In the genomic region with DNA sequence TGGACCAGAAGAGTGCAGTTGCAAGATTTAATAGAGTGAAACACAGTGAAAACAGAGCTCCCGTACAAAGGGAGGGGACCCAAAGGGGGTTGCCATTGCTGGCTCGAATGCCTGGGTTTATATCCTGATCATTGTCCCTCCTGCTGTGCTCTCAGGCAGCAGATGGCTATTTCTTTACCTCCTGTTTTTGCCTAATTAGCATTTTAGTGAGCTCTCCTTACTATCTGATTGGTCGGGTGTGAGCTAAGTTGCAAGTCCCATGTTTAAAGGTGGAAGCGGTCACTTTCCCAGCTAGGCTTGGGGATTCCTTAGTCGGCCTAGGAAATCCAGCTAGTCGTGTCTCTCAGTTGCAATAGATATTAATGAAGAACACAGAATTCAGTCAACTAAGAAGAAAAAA, we compare ENCODE assay signal across 1 cellular context.
A peak's percentile ranks its signal among the peaks of the same experiment; 100 is the strongest.
TF ChIP-seq lines count a peak whose summit lies in the region.

No MANE protein-coding gene starts in this region.

TF ChIP-seq in K562, 482 proteins besides CTCF, POLR2A, EP300 and RAD21:
- TF ChIP-seq MAFG (tag; conservative IDR thresholded peaks at IDR 0.05) (peak; percentile 79), C11orf30 (IDR thresholded peaks at IDR 0.05; ENCODE audit: low read depth) (peak; percentile 74; the same call in 1 of the 2 replicates), ZNF316 (IDR thresholded peaks at IDR 0.05) (peak; percentile 83)
- TF ChIP-seq, protein P1, sequence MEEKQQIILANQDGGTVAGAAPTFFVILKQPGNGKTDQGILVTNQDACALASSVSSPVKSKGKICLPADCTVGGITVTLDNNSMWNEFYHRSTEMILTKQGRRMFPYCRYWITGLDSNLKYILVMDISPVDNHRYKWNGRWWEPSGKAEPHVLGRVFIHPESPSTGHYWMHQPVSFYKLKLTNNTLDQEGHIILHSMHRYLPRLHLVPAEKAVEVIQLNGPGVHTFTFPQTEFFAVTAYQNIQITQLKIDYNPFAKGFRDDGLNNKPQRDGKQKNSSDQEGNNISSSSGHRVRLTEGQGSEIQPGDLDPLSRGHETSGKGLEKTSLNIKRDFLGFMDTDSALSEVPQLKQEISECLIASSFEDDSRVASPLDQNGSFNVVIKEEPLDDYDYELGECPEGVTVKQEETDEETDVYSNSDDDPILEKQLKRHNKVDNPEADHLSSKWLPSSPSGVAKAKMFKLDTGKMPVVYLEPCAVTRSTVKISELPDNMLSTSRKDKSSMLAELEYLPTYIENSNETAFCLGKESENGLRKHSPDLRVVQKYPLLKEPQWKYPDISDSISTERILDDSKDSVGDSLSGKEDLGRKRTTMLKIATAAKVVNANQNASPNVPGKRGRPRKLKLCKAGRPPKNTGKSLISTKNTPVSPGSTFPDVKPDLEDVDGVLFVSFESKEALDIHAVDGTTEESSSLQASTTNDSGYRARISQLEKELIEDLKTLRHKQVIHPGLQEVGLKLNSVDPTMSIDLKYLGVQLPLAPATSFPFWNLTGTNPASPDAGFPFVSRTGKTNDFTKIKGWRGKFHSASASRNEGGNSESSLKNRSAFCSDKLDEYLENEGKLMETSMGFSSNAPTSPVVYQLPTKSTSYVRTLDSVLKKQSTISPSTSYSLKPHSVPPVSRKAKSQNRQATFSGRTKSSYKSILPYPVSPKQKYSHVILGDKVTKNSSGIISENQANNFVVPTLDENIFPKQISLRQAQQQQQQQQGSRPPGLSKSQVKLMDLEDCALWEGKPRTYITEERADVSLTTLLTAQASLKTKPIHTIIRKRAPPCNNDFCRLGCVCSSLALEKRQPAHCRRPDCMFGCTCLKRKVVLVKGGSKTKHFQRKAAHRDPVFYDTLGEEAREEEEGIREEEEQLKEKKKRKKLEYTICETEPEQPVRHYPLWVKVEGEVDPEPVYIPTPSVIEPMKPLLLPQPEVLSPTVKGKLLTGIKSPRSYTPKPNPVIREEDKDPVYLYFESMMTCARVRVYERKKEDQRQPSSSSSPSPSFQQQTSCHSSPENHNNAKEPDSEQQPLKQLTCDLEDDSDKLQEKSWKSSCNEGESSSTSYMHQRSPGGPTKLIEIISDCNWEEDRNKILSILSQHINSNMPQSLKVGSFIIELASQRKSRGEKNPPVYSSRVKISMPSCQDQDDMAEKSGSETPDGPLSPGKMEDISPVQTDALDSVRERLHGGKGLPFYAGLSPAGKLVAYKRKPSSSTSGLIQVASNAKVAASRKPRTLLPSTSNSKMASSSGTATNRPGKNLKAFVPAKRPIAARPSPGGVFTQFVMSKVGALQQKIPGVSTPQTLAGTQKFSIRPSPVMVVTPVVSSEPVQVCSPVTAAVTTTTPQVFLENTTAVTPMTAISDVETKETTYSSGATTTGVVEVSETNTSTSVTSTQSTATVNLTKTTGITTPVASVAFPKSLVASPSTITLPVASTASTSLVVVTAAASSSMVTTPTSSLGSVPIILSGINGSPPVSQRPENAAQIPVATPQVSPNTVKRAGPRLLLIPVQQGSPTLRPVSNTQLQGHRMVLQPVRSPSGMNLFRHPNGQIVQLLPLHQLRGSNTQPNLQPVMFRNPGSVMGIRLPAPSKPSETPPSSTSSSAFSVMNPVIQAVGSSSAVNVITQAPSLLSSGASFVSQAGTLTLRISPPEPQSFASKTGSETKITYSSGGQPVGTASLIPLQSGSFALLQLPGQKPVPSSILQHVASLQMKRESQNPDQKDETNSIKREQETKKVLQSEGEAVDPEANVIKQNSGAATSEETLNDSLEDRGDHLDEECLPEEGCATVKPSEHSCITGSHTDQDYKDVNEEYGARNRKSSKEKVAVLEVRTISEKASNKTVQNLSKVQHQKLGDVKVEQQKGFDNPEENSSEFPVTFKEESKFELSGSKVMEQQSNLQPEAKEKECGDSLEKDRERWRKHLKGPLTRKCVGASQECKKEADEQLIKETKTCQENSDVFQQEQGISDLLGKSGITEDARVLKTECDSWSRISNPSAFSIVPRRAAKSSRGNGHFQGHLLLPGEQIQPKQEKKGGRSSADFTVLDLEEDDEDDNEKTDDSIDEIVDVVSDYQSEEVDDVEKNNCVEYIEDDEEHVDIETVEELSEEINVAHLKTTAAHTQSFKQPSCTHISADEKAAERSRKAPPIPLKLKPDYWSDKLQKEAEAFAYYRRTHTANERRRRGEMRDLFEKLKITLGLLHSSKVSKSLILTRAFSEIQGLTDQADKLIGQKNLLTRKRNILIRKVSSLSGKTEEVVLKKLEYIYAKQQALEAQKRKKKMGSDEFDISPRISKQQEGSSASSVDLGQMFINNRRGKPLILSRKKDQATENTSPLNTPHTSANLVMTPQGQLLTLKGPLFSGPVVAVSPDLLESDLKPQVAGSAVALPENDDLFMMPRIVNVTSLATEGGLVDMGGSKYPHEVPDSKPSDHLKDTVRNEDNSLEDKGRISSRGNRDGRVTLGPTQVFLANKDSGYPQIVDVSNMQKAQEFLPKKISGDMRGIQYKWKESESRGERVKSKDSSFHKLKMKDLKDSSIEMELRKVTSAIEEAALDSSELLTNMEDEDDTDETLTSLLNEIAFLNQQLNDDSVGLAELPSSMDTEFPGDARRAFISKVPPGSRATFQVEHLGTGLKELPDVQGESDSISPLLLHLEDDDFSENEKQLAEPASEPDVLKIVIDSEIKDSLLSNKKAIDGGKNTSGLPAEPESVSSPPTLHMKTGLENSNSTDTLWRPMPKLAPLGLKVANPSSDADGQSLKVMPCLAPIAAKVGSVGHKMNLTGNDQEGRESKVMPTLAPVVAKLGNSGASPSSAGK (IDR thresholded peaks at IDR 0.05), result peak; percentile 37; the same call in 1 of the 2 replicates
TF ChIP-seq in K562: peak in this region for 4; not testable (repeated sequence) for 478.
